Comparison of ENCODE assay signal across 1 cellular context in genomic region chr12:10363922-10364838, GRCh38.
TF ChIP-seq lines count a peak whose summit lies in the region.

No MANE protein-coding gene starts in this region.

TF ChIP-seq in A549, 52 proteins besides CTCF, POLR2A, EP300 and RAD21 (continued from another document):
- TF ChIP-seq HOXB13 (CRISPR knock-in tag; IDR thresholded peaks at IDR 0.05; ENCODE audit: low read depth), result no peak
